In genomic region chr11:61532136-61533038, GRCh38 we compare ENCODE assay signal across 9 cellular contexts. TPM values are rescaled to one million over a fixed set of nuclear protein-coding genes. Genes with fewer than 3 reads are reported as not detected.
A peak's percentile ranks its signal among the peaks of the same experiment; 100 is the strongest.
DNase-seq lines count a peak whose midpoint lies in the region; ATAC-seq and TF ChIP-seq lines count a peak whose summit lies in the region.
"Had no signal": no experiment of that assay in that cellular context is flagged by ENCODE, and none has a peak within 500 bp of the region (broad histone marks: within the 10 kb centered on the region; RNA-seq: fewer than 3 reads in every experiment).

No MANE protein-coding gene starts in this region.

- no peak overlapping the region for H2AK5ac ChIP-seq in mesendoderm (ENCODE audit: low read length)

- TF ChIP-seq POLR2A in upper lobe of left lung (IDR thresholded peaks at IDR 0.05), result no peak

- TF ChIP-seq EP300 in upper lobe of left lung (IDR thresholded peaks at IDR 0.05), result no peak

- no peak overlapping the region for H3K23ac ChIP-seq in mesendoderm (ENCODE audit: low read length)

- no peak overlapping the region for H3K4me3 Mint-ChIP-seq in brain

- H3K4me3 ChIP-seq in GM12864 (ENCODE audit: low read depth, low read length) (no peak overlapping the region), Loucy (ENCODE audit: low read length, poor library complexity, severe bottlenecking) (no peak overlapping the region), mesendoderm (ENCODE audit: low read length) (no peak overlapping the region), upper lobe of left lung (no peak overlapping the region), aorta (ENCODE audit: low read length in 2 of 2) (no peak overlapping the region)

- H3K4me2 ChIP-seq in Loucy (ENCODE audit: low read depth, low read length, poor library complexity, severe bottlenecking), result no peak overlapping the region
- H3K4me2 ChIP-seq in mesendoderm (ENCODE audit: low read length), result no peak overlapping the region

- no peak overlapping the region for H2BK120ac ChIP-seq in mesendoderm (ENCODE audit: low read depth, low read length)

- H3K4me1 ChIP-seq in Loucy (ENCODE audit: insufficient read depth, low read length, poor library complexity, severe bottlenecking), result no peaks in the 10 kb centered on the region
- no peaks in the 10 kb centered on the region for H3K4me1 ChIP-seq in mesendoderm (ENCODE audit: control insufficient read depth, low read depth, low read length)
- H3K4me1 ChIP-seq in upper lobe of left lung, result peaks cover 6 to 21% (median 13%) of the 10 kb centered on the region in 4 donors
- H3K4me1 ChIP-seq in aorta (ENCODE audit: control insufficient read depth in 1 of 2, insufficient read depth in 2 of 2, low read length in 2 of 2), result no peaks in the 10 kb centered on the region

- H3K4me1 Mint-ChIP-seq in brain, result peaks cover 24% of the 10 kb centered on the region

- no peak overlapping the region for H2BK5ac ChIP-seq in mesendoderm (ENCODE audit: low read length)

- no peak overlapping the region for H4K5ac ChIP-seq in mesendoderm (ENCODE audit: low read length)

- no peaks in the 10 kb centered on the region for H3K27me3 ChIP-seq in Loucy (ENCODE audit: insufficient read depth, low read length, poor library complexity, severe bottlenecking)
- H3K27me3 ChIP-seq in mesendoderm (ENCODE audit: insufficient read depth, low read length, poor library complexity), result no peaks in the 10 kb centered on the region
- H3K27me3 ChIP-seq in upper lobe of left lung, result no peaks in the 10 kb centered on the region
- no peaks in the 10 kb centered on the region for H3K27me3 ChIP-seq in aorta (ENCODE audit: control insufficient read depth in 1 of 2, insufficient read depth in 2 of 2, low read length in 1 of 2)

- DNase-seq in GM12864 (ENCODE audit: low read depth) (no peak), SW480 (ENCODE audit: low spot score) (peak; percentile 58), mesendoderm (peak; percentile 82), upper lobe of left lung (peak in 1 of 2 donors; percentile 65), aorta (no peak), occipital lobe (lab: John Stamatoyannopoulos, UW) (no peak)

- H4K20me1 ChIP-seq in Loucy (ENCODE audit: insufficient read depth, low read length, poor library complexity, severe bottlenecking), result no peaks in the 10 kb centered on the region

- no peak overlapping the region for H4K8ac ChIP-seq in mesendoderm (ENCODE audit: low read depth, low read length)

- no peak overlapping the region for H3K27ac Mint-ChIP-seq in brain

- H3K79me1 ChIP-seq in mesendoderm (ENCODE audit: low read length), result no peaks in the 10 kb centered on the region

- H3K56ac ChIP-seq in mesendoderm (ENCODE audit: low read length), result no peak overlapping the region

- intact Hi-C loops in aorta (cut with DNase I), result no loop called here

- ATAC-seq in upper lobe of left lung (ENCODE audit: low FRiP score in 2 of 2) (peak in 1 of 2 donors; percentile 34), aorta (ENCODE audit: low FRiP score) (no peak)

- no peaks in the 10 kb centered on the region for H3K9me2 ChIP-seq in Loucy (replicated peaks; ENCODE audit: low read depth, low read length)

- H3K36me3 ChIP-seq in Loucy (ENCODE audit: insufficient read depth, low read length) (no peaks in the 10 kb centered on the region), mesendoderm (ENCODE audit: control insufficient read depth, insufficient read depth, low read length) (no peaks in the 10 kb centered on the region), upper lobe of left lung (no peaks in the 10 kb centered on the region), aorta (ENCODE audit: control insufficient read depth in 1 of 2, insufficient read depth in 2 of 2, low read length in 1 of 2) (no peaks in the 10 kb centered on the region)

- TF ChIP-seq CTCF in GM12864 (IDR thresholded peaks at IDR 0.05; ENCODE audit: low read depth, low read length, missing control alignments), result peak; percentile 97
- peak; percentile 97 for TF ChIP-seq CTCF in Loucy (conservative IDR thresholded peaks at IDR 0.05; ENCODE audit: low read length)
- TF ChIP-seq CTCF in brain (conservative IDR thresholded peaks at IDR 0.05), result peak; percentile 47 to 68
- TF ChIP-seq CTCF in upper lobe of left lung (IDR thresholded peaks at IDR 0.05), result peak; percentile 34 to 83 (median 59)

- no peaks in the 10 kb centered on the region for H3F3A ChIP-seq in Loucy (ENCODE audit: low read depth)

- H3K18ac ChIP-seq in mesendoderm (ENCODE audit: low read length), result no peak overlapping the region

- H3K79me2 ChIP-seq in Loucy (ENCODE audit: insufficient read depth, low read length), result no peaks in the 10 kb centered on the region
- no peaks in the 10 kb centered on the region for H3K79me2 ChIP-seq in mesendoderm (ENCODE audit: control insufficient read depth, insufficient read depth, low read length)

- H3K9me3 ChIP-seq in Loucy (ENCODE audit: insufficient read depth, low read depth, low read length) (no peaks in the 10 kb centered on the region), upper lobe of left lung (no peaks in the 10 kb centered on the region), aorta (ENCODE audit: control insufficient read depth, low read length) (no peaks in the 10 kb centered on the region)

- H3K27ac ChIP-seq in mesendoderm (ENCODE audit: low read depth, low read length), result no peak overlapping the region
- no peak overlapping the region for H3K27ac ChIP-seq in upper lobe of left lung
- no peak overlapping the region for H3K27ac ChIP-seq in aorta (ENCODE audit: low read depth in 1 of 2, low read length in 2 of 2)

- WGBS in mesendoderm (ENCODE audit: extremely low coverage, insufficient coverage, low lambda C conversion rate), result no CpG with 5 or more reads among the region's 10 CpGs
- 74 to 79% methylated on average over 6 to 10 of the region's 10 CpGs for WGBS in upper lobe of left lung, 2 donors
- 77 to 79% methylated on average over 10 of the region's 10 CpGs for WGBS in aorta, 2 donors

- H2AFZ ChIP-seq in Loucy (ENCODE audit: low read length), result no peak overlapping the region

- H3K9ac ChIP-seq in Loucy (ENCODE audit: low read depth, low read length, poor library complexity, severe bottlenecking), result no peak overlapping the region
- H3K9ac ChIP-seq in mesendoderm (ENCODE audit: low read length), result no peak overlapping the region

- peaks cover 6% of the 10 kb centered on the region for H3K27me3 Mint-ChIP-seq in brain

- H2BK15ac ChIP-seq in mesendoderm (replicated peaks; ENCODE audit: low read depth), result no peak overlapping the region

- no peak overlapping the region for H3K4ac ChIP-seq in mesendoderm (ENCODE audit: low read depth, low read length)

- peaks cover 4% of the 10 kb centered on the region for H3K36me3 Mint-ChIP-seq in brain

- H3K9me3 Mint-ChIP-seq in brain, result peaks cover 0 to 2% (median 0%) of the 10 kb centered on the region in 5 experiments

RNA-seq across cellular contexts. Expression of gene LRRC10B, which starts 23.8 kb away (rescaled TPM):
- 5.1 TPM for polyA plus RNA-seq in brain (ENCODE audit: insufficient read depth, low read depth, low replicate concordance)
- polyA plus RNA-seq in mesendoderm (2013, experiment 1 of 2), result 0.20 TPM
- polyA plus RNA-seq in mesendoderm (2013, experiment 2 of 2), result 0.29 TPM
- total RNA-seq in upper lobe of left lung, result 10 to 100 TPM in 2 of 6 donors, 1 to 10 TPM in 3, under 1 TPM in 1; 0.31 to 24.2 (median 8.5) TPM
- 1 to 10 TPM; 1.1 to 2.8 TPM for total RNA-seq in aorta
- polyA plus RNA-seq in aorta, result under 1 TPM in 1 of 2 donors, not detected in 1; 0.13 TPM
- total RNA-seq in occipital lobe, result 3.1 TPM
- total RNA-seq: activated CD8-positive, alpha-beta memory T cell treated with anti-CD3 and anti-CD28 coated beads for 36 hours had no signal

RNA-seq across cellular contexts. Expression of gene SYT7, which starts 48.5 kb away (rescaled TPM):
- polyA plus RNA-seq in brain (ENCODE audit: insufficient read depth, low read depth, low replicate concordance) (24.6 TPM), aorta (under 1 TPM; 0.20 to 0.88 TPM)
- polyA plus RNA-seq in mesendoderm (2013, experiment 1 of 2), result 5.0 TPM
- 4.8 TPM for polyA plus RNA-seq in mesendoderm (2013, experiment 2 of 2)
- total RNA-seq in upper lobe of left lung (1 to 10 TPM; 2.1 to 7.3 (median 4.9) TPM), aorta (1 to 10 TPM; 1.0 to 2.3 TPM), occipital lobe (15.1 TPM)

Comparison
In these comparisons a context has a peak if more than half of its experiments do, and no peak if none do; other contexts are left out.
1. DNase-seq: peak in SW480 (single experiment) and mesendoderm (single experiment); none in GM12864 (single experiment), aorta (0 of 2) and occipital lobe (single experiment).
2. Peak in every context shown above with its lines, with median percentiles within 50 percentile points of each other: CTCF ChIP-seq.